ENCODE assay signal across 8 cellular contexts in genomic region chr1:145956776-145957442, GRCh38. TPM values are rescaled to one million over a fixed set of nuclear protein-coding genes. Genes with fewer than 3 reads are reported as not detected.
DNase-seq lines count a peak whose midpoint lies in the region; ATAC-seq and TF ChIP-seq lines count a peak whose summit lies in the region.

No MANE protein-coding gene starts in this region.

- H3K9ac ChIP-seq in HCT116 (ENCODE audit: low read length), result peak overlapping the region; percentile 63
- no peak overlapping the region for H3K9ac ChIP-seq in parathyroid adenoma

- no peaks in the 10 kb centered on the region for H3K36me3 ChIP-seq in HCT116 (ENCODE audit: control insufficient read depth in 1 of 2, insufficient read depth in 2 of 2, low read length in 2 of 2)
- no peaks in the 10 kb centered on the region for H3K36me3 ChIP-seq in parathyroid adenoma (ENCODE audit: control insufficient read depth, insufficient read depth, low read length)

- peak overlapping the region; percentile 63 for H3K27ac ChIP-seq in HCT116 (ENCODE audit: low read depth, low read length)
- H3K27ac ChIP-seq in VCaP, result peak overlapping the region; percentile 80
- H3K27ac ChIP-seq in parathyroid adenoma, result peak overlapping the region; percentile 83

- intact Hi-C loops in HCT116 (cut with micrococcal nuclease), result loop anchor here (1.0 kb wide), 1 partner anchor 8 kb away; no protein-coding TSS in a partner anchor

- no peaks in the 10 kb centered on the region for H3K9me3 ChIP-seq in HCT116 (ENCODE audit: control insufficient read depth in 1 of 2, insufficient read depth in 1 of 2, low read depth in 1 of 2, low read length in 2 of 2)
- no peaks in the 10 kb centered on the region for H3K9me3 ChIP-seq in parathyroid adenoma (ENCODE audit: control insufficient read depth, low read length)

- H3K4me3 ChIP-seq in HCT116 (replicated peaks in 1 of 2; ENCODE audit: low read depth in 1 of 2, low read length in 2 of 2), result peak overlapping the region; percentile 59 to 67
- peak overlapping the region; percentile 81 for H3K4me3 ChIP-seq in fibroblast of villous mesenchyme (ENCODE audit: low read depth, low read length)
- peak overlapping the region; percentile 55 for H3K4me3 ChIP-seq in parathyroid adenoma (ENCODE audit: low read depth, low read length)

- no peaks in the 10 kb centered on the region for H3K79me2 ChIP-seq in HCT116 (ENCODE audit: insufficient read depth, low read length)
- peaks cover 3% of the 10 kb centered on the region for H3K79me2 ChIP-seq in parathyroid adenoma

- POLR2A ChIA-PET in HCT116 (lab: Charles Lee), result interaction anchor here (0.6 to 2.0 kb wide), 4 partner anchors 23 to 95 kb away, joined by 4 to 16 read pairs (median 12); partner anchors contain the start of gene RBM8A

- BruUV-seq in HCT116 (replicated peaks; lab: Mats Ljungman, UMichigan), result TSS peak; percentile 66

- H2AFZ ChIP-seq in HCT116 (ENCODE audit: low read depth, low read length, poor library complexity, severe bottlenecking) (peak overlapping the region; percentile 77), parathyroid adenoma (peak overlapping the region; percentile 71)

- TF ChIP-seq CTCF in HCT116 (IDR thresholded peaks at IDR 0.05 in 2 of 3, conservative IDR thresholded peaks at IDR 0.05 in 1 of 3; ENCODE audit: borderline replicate concordance in 1 of 3, insufficient read depth in 1 of 3, low read depth in 2 of 3, low read length in 2 of 3), result no peak
- TF ChIP-seq CTCF in VCaP (conservative IDR thresholded peaks at IDR 0.05), result no peak
- TF ChIP-seq CTCF in fibroblast of villous mesenchyme (IDR thresholded peaks at IDR 0.05; ENCODE audit: insufficient read depth, low read depth, low read length), result no peak
- no peak for TF ChIP-seq CTCF in parathyroid adenoma (IDR thresholded peaks at IDR 0.05)

- H3K4me2 ChIP-seq in HCT116 (ENCODE audit: low read length), result peak overlapping the region; percentile 93
- H3K4me2 ChIP-seq in parathyroid adenoma (ENCODE audit: low read length), result peak overlapping the region; percentile 84

- H3K27me3 ChIP-seq in HCT116 (ENCODE audit: insufficient read depth, low read length) (no peaks in the 10 kb centered on the region), parathyroid adenoma (ENCODE audit: control insufficient read depth, insufficient read depth, low read length) (no peaks in the 10 kb centered on the region)

- TF ChIP-seq POLR2A in HCT116 (IDR thresholded peaks at IDR 0.05; ENCODE audit: borderline replicate concordance, extremely low read depth, insufficient read depth, insufficient read length), result no peak

- ATAC-seq in HCT116, result peak; percentile 4
- no peak for ATAC-seq in HG03108 (IDR thresholded peaks at IDR 0.05; ENCODE audit: unreplicated experiment)

- CTCF ChIA-PET in HCT116 (lab: Charles Lee), result no interaction called here

- H3K4me1 ChIP-seq in HCT116 (ENCODE audit: control insufficient read depth in 1 of 2, insufficient read depth in 2 of 2, low read length in 2 of 2) (peaks cover 10 to 20% of the 10 kb centered on the region in 2 experiments), parathyroid adenoma (peaks cover 5% of the 10 kb centered on the region)

- no peaks in the 10 kb centered on the region for H3K9me2 ChIP-seq in HCT116 (ENCODE audit: insufficient read depth)

- TF ChIP-seq RAD21 in HCT116 (IDR thresholded peaks at IDR 0.05; ENCODE audit: low read depth), result no peak

- no peaks in the 10 kb centered on the region for H4K20me1 ChIP-seq in HCT116 (ENCODE audit: insufficient read depth)

- RAD21 ChIA-PET in HCT116 (lab: Charles Lee; ENCODE audit: low non-redundant PET in 1 of 2, low total read pairs in 2 of 2, uncharacterized antibody in 2 of 2, unreplicated experiment in 2 of 2), result no interaction called here

- no peak for DNase-seq in HCT116 (ENCODE audit: low read depth, low spot score)
- DNase-seq in fibroblast of villous mesenchyme (ENCODE audit: low read depth), result peak; percentile 55
- DNase-seq in stimulated activated CD4-positive, alpha-beta T cell treated with anti-CD3 and anti-CD28 coated beads, Interleukin-2, amount 100 ng/mL, for 24 hours, result no peak
- DNase-seq in DMS153 (lab: John Stamatoyannopoulos, UW), result no peak
- DNase-seq in OCI-M1 (lab: John Stamatoyannopoulos, UW), result no peak

TF ChIP-seq in HCT116, 20 proteins besides CTCF, POLR2A, EP300 and RAD21 (continues in another document):
- TF ChIP-seq EZH2 (IDR thresholded peaks at IDR 0.05) (no peak), ELF1 (IDR thresholded peaks at IDR 0.05; ENCODE audit: borderline replicate concordance, low read depth) (no peak), EGR1 (IDR thresholded peaks at IDR 0.05; ENCODE audit: low read depth) (no peak), YY1 (IDR thresholded peaks at IDR 0.05; ENCODE audit: extremely low read depth, insufficient replicate concordance, low read depth, low read length) (no peak), POLR2AphosphoS5 (IDR thresholded peaks at IDR 0.05; ENCODE audit: low read depth, low read length) (no peak), SRF (IDR thresholded peaks at IDR 0.05; ENCODE audit: low read depth) (no peak), ZNF274 (IDR thresholded peaks at IDR 0.05; ENCODE audit: low read depth, low read length) (no peak), ZFX (IDR thresholded peaks at IDR 0.05) (no peak), EZH2phosphoT487 (IDR thresholded peaks at IDR 0.05; ENCODE audit: borderline replicate concordance) (no peak), TCF7L2 (IDR thresholded peaks at IDR 0.05; ENCODE audit: borderline replicate concordance, extremely low read depth, insufficient read depth, insufficient read length) (no peak), CBX3 (IDR thresholded peaks at IDR 0.05; ENCODE audit: low read depth) (no peak), MAX (IDR thresholded peaks at IDR 0.05) (no peak), JUND (IDR thresholded peaks at IDR 0.05) (no peak), REST (IDR thresholded peaks at IDR 0.05; ENCODE audit: low read depth) (no peak), SP1 (IDR thresholded peaks at IDR 0.05; ENCODE audit: low read depth) (no peak), ATF3 (IDR thresholded peaks at IDR 0.05) (no peak), ZBTB33 (IDR thresholded peaks at IDR 0.05; ENCODE audit: extremely low read depth, insufficient replicate concordance, low read length) (no peak)

RNA-seq across cellular contexts. Expression of gene LIX1L, which starts 0.9 kb away (rescaled TPM):
- total RNA-seq in HCT116 (2021; ENCODE audit: unreplicated experiment) (12.4 TPM), fibroblast of villous mesenchyme (31.6 and 40.2 TPM in 2 replicates)
- 4.7 and 5.6 TPM in 2 replicates for polyA plus RNA-seq in HCT116 (2012)

RNA-seq across cellular contexts. Expression of gene ANKRD34A, which starts 7.5 kb away (rescaled TPM):
- 1.1 TPM for total RNA-seq in HCT116 (2021; ENCODE audit: unreplicated experiment)
- polyA plus RNA-seq in HCT116 (2012), result 0.95 and 0.97 TPM in 2 replicates
- total RNA-seq in fibroblast of villous mesenchyme, result 1.3 and 1.6 TPM in 2 replicates

RNA-seq across cellular contexts. Expression of gene POLR3GL, which starts 7.6 kb away (rescaled TPM):
- total RNA-seq in HCT116 (2021; ENCODE audit: unreplicated experiment), result 17.9 TPM
- 26.3 and 28.6 TPM in 2 replicates for polyA plus RNA-seq in HCT116 (2012)
- 11.2 and 14.8 TPM in 2 replicates for total RNA-seq in fibroblast of villous mesenchyme

RNA-seq across cellular contexts. Expression of gene RBM8A, which starts 29.6 kb away (rescaled TPM):
- total RNA-seq in HCT116 (2021; ENCODE audit: unreplicated experiment) (195 TPM), fibroblast of villous mesenchyme (58.0 and 76.9 TPM in 2 replicates)
- polyA plus RNA-seq in HCT116 (2012), result 234 and 261 TPM in 2 replicates

RNA-seq across cellular contexts. Expression of gene PEX11B, which starts 38.4 kb away (rescaled TPM):
- total RNA-seq in HCT116 (2021; ENCODE audit: unreplicated experiment) (20.9 TPM), fibroblast of villous mesenchyme (19.0 and 28.5 TPM in 2 replicates)
- 15.2 and 18.3 TPM in 2 replicates for polyA plus RNA-seq in HCT116 (2012)
